Comparison of ENCODE assay signal across 1 cellular context in genomic region chr3:46899151-46900006, GRCh38.
TF ChIP-seq lines count a peak whose summit lies in the region.

No MANE protein-coding gene starts in this region.

TF ChIP-seq in IMR-90, 13 proteins besides CTCF, POLR2A, EP300 and RAD21:
- TF ChIP-seq FOS (IDR thresholded peaks at IDR 0.05; ENCODE audit: low read depth, low read length) (no peak), RCOR1 (IDR thresholded peaks at IDR 0.05; ENCODE audit: insufficient replicate concordance, low read length) (no peak), USF2 (IDR thresholded peaks at IDR 0.05; ENCODE audit: low read depth, low read length) (no peak), CHD1 (IDR thresholded peaks at IDR 0.05; ENCODE audit: low read depth, low read length) (no peak), MAZ (IDR thresholded peaks at IDR 0.05; ENCODE audit: borderline replicate concordance, low read depth, low read length) (no peak), RFX5 (IDR thresholded peaks at IDR 0.05; ENCODE audit: low read depth, low read length) (no peak), MAFK (IDR thresholded peaks at IDR 0.05; ENCODE audit: low read depth, low read length) (no peak), MXI1 (IDR thresholded peaks at IDR 0.05; ENCODE audit: borderline replicate concordance, low read depth, low read length) (no peak), CEBPB (IDR thresholded peaks at IDR 0.05; ENCODE audit: low read depth, low read length) (no peak), BHLHE40 (IDR thresholded peaks at IDR 0.05; ENCODE audit: low read depth, low read length) (no peak), NFE2L2 (IDR thresholded peaks at IDR 0.05; ENCODE audit: low read depth, low read length) (no peak), SMC3 (IDR thresholded peaks at IDR 0.05; ENCODE audit: low read depth, low read length) (no peak)
- TF ChIP-seq, protein P1, sequence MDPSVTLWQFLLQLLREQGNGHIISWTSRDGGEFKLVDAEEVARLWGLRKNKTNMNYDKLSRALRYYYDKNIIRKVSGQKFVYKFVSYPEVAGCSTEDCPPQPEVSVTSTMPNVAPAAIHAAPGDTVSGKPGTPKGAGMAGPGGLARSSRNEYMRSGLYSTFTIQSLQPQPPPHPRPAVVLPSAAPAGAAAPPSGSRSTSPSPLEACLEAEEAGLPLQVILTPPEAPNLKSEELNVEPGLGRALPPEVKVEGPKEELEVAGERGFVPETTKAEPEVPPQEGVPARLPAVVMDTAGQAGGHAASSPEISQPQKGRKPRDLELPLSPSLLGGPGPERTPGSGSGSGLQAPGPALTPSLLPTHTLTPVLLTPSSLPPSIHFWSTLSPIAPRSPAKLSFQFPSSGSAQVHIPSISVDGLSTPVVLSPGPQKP (IDR thresholded peaks at IDR 0.05; ENCODE audit: borderline replicate concordance, low read depth, low read length): no peak
